In genomic region chr7:38335490-38336135, GRCh38 we compare ENCODE assay signal across 8 cellular contexts.
A peak's percentile ranks its signal among the peaks of the same experiment; 100 is the strongest.
DNase-seq lines count a peak whose midpoint lies in the region; ATAC-seq and TF ChIP-seq lines count a peak whose summit lies in the region.

No MANE protein-coding gene starts in this region.

- CTCF ChIA-PET in RWPE1 (lab: Yijun Ruan, JAX), result interaction anchor here (0.5 to 1.4 kb wide), 6 partner anchors 10 to 1136 kb away, joined by 3 to 7 read pairs (median 4); no protein-coding TSS in a partner anchor

- H3K4me3 ChIP-seq in gastroesophageal sphincter, result peak overlapping the region in 1 of 2 donors; percentile 10
- no peak overlapping the region for H3K4me3 ChIP-seq in osteoblast (ENCODE audit: insufficient read depth, low read length)
- H3K4me3 ChIP-seq in transverse colon, result peak overlapping the region in 1 of 4 donors; percentile 17

- POLR2A ChIA-PET in RWPE1 (lab: Yijun Ruan, JAX; ENCODE audit: low non-redundant PET), result no interaction called here

- peak; percentile 95 for DNase-seq in EL
- DNase-seq in HUDEP-2 (lab: John Stamatoyannopoulos, UW; ENCODE audit: unreplicated experiment in 76 of 76), result peak in 71 of 76 experiments; percentile 10 to 89 (median 74)
- DNase-seq in RWPE1 (ENCODE audit: low spot score), result peak; percentile 31
- peak; percentile 63 for DNase-seq in activated effector memory CD4-positive, alpha-beta T cell treated with Interleukin-2 at 50 U/mL for 16 hours
- peak; percentile 89 for DNase-seq in osteoblast (ENCODE audit: insufficient read length, low spot score, missing footprints)
- DNase-seq in transverse colon, result peak; percentile 89

- TF ChIP-seq POLR2A in gastroesophageal sphincter (IDR thresholded peaks at IDR 0.05), result no peak
- no peak for TF ChIP-seq POLR2A in transverse colon (IDR thresholded peaks at IDR 0.05)

- H3K4me2 ChIP-seq in osteoblast (ENCODE audit: insufficient read depth, low read length), result no peak overlapping the region

- H3K79me2 ChIP-seq in osteoblast (ENCODE audit: insufficient read depth, low read length), result no peaks in the 10 kb centered on the region

- H3K27me3 ChIP-seq in gastroesophageal sphincter, result no peaks in the 10 kb centered on the region
- no peaks in the 10 kb centered on the region for H3K27me3 ChIP-seq in osteoblast (ENCODE audit: insufficient read depth, low read length)
- no peaks in the 10 kb centered on the region for H3K27me3 ChIP-seq in transverse colon

- H4K20me1 ChIP-seq in osteoblast (ENCODE audit: insufficient read depth, low read length), result no peaks in the 10 kb centered on the region

- intact Hi-C loops in transverse colon (cut with DNase I; ENCODE audit: low total_unique reads), result no loop called here

- H3K4me1 ChIP-seq in gastroesophageal sphincter, result peaks cover 0 to 10% (median 2%) of the 10 kb centered on the region in 3 donors
- no peaks in the 10 kb centered on the region for H3K4me1 ChIP-seq in osteoblast (ENCODE audit: insufficient read depth, low read length)
- peaks cover 0 to 11% (median 0%) of the 10 kb centered on the region in 4 donors for H3K4me1 ChIP-seq in transverse colon

- peak overlapping the region; percentile 89 for H2AFZ ChIP-seq in osteoblast (ENCODE audit: low read length)

- H3K36me3 ChIP-seq in gastroesophageal sphincter (no peaks in the 10 kb centered on the region), osteoblast (ENCODE audit: insufficient read depth, low read length) (no peaks in the 10 kb centered on the region), transverse colon (no peaks in the 10 kb centered on the region)

- TF ChIP-seq CTCF in RWPE1 (conservative IDR thresholded peaks at IDR 0.05; ENCODE audit: low read depth) (peak; percentile 66), gastroesophageal sphincter (IDR thresholded peaks at IDR 0.05) (peak in 3 of 4 experiments; percentile 44 to 80 (median 70)), osteoblast (IDR thresholded peaks at IDR 0.05; ENCODE audit: extremely low read depth, low read depth, low read length) (peak; percentile 99), transverse colon (IDR thresholded peaks at IDR 0.05) (peak; percentile 72 to 87 (median 80))

- WGBS in gastroesophageal sphincter (ENCODE audit: low coverage in 1 of 2), 2 donors, result 90% methylated on average over 4 of the region's 7 CpGs; no CpG with 5 or more reads in 1 of the 2 donors
- 47 to 70% methylated on average over 3 to 7 of the region's 7 CpGs for WGBS in transverse colon (ENCODE audit: low coverage in 1 of 2), 2 donors

- H3K9me3 ChIP-seq in gastroesophageal sphincter (no peaks in the 10 kb centered on the region), osteoblast (ENCODE audit: low read depth, low read length) (no peaks in the 10 kb centered on the region), transverse colon (no peaks in the 10 kb centered on the region)

- ATAC-seq in GM21526 (IDR thresholded peaks at IDR 0.05; ENCODE audit: low FRiP score, unreplicated experiment), result peak; percentile 93
- peak; percentile 92 for ATAC-seq in gastroesophageal sphincter

- H3K27ac ChIP-seq in RWPE1 (no peak overlapping the region), gastroesophageal sphincter (peak overlapping the region in 3 of 4 donors; percentile 21 to 48 (median 39)), osteoblast (ENCODE audit: low read depth, low read length) (no peak overlapping the region), transverse colon (peak overlapping the region; percentile 35 to 58 (median 44))

- in situ Hi-C loops in transverse colon (cut with MboI; ENCODE audit: low pct_ligation_motif_present in 1 of 4, low pct_unique_long_range_greater_than_20kb in 1 of 4, low sequenced_read_pairs in 3 of 4), result loop anchor here in 2 of 4 donors (25.0 kb wide), 1 partner anchor 223 kb away; no protein-coding TSS in a partner anchor

- TF ChIP-seq EP300 in gastroesophageal sphincter (IDR thresholded peaks at IDR 0.05) (no peak), transverse colon (IDR thresholded peaks at IDR 0.05; ENCODE audit: low read depth) (no peak)

Comparison
In these comparisons a context has a peak if more than half of its experiments do, and no peak if none do; other contexts are left out.
1. DNase-seq: peak in every context shown above with its lines; median percentile 95 in EL; 89 in osteoblast; 89 in transverse colon; 74 in HUDEP-2; 63 in activated effector memory CD4-positive, alpha-beta T cell treated with Interleukin-2 at 50 U/mL for 16 hours; 31 in RWPE1.
2. H3K27ac ChIP-seq: peak in gastroesophageal sphincter (3 of 4) and transverse colon (4 of 4); none in RWPE1 (single experiment) and osteoblast (single experiment).
3. Peak in every context shown above with its lines, with median percentiles within 50 percentile points of each other: CTCF ChIP-seq.